17 cellular contexts compared by ENCODE assay signal in the genomic region with DNA sequence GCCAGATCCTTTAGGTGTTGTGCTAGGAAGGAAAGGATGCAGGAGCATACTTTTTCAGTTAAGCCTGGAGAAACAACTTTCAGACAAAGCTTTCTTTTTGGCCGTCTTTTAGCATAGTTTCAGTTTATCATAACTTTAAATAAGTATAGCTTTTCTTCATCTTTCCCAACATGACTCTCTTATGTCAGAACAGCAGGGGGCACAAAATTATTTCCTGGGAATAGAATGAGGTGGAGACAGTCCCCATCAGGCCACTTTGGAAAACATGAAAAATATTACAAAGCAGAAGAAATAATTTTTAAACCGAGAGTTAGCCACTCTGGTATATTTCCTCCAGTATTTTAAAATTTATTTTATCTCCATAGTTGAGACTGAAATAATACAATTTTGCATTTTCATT.
DNase-seq lines count a peak whose midpoint lies in the region; ATAC-seq and TF ChIP-seq lines count a peak whose summit lies in the region.
"Had no signal": no experiment of that assay in that cellular context is flagged by ENCODE, and none has a peak within 500 bp of the region (broad histone marks: within the 10 kb centered on the region; RNA-seq: fewer than 3 reads in every experiment).

No MANE protein-coding gene starts in this region.

- TF ChIP-seq CTCF in hepatocyte (IDR thresholded peaks at IDR 0.05; ENCODE audit: poor library complexity), result peak; percentile 31
- no peak for TF ChIP-seq CTCF in nephron progenitor cell (IDR thresholded peaks at IDR 0.05)
- peak; percentile 7 for TF ChIP-seq CTCF in upper lobe of right lung (IDR thresholded peaks at IDR 0.05)

- H3K9me2 ChIP-seq in hepatocyte (replicated peaks; ENCODE audit: insufficient read depth), result no peaks in the 10 kb centered on the region
- H3K9me2 ChIP-seq: SK-N-SH had no signal

- H4K20me1 ChIP-seq in hepatocyte (ENCODE audit: insufficient read depth, poor library complexity, severe bottlenecking), result no peaks in the 10 kb centered on the region
- H4K20me1 ChIP-seq: BLaER1 had no signal

- DNase-seq in M059J (ENCODE audit: low read depth) (peak; percentile 2), hepatocyte (ENCODE audit: low spot score) (no peak), nephron progenitor cell (no peak), upper lobe of right lung (no peak), cerebellar cortex (ENCODE audit: low spot score) (no peak)
- no peak for DNase-seq in stimulated activated naive CD4-positive, alpha-beta T cell treated with Interleukin-2 at 50 U/mL for 16 hours (lab: John Stamatoyannopoulos, UW)
- DNase-seq: GDM1, NCI-H1417 treated with DMSO at 0.1 percent for 48 hours, NCI-H2029, NCI-H2171, NCI-H446, NCI-H69, Right ventricle myocardium superior, SK-N-SH had no signal

- peak overlapping the region; percentile 55 for H3K27ac Mint-ChIP-seq in nephron progenitor cell

- H3K27me3 ChIP-seq in hepatocyte (no peaks in the 10 kb centered on the region), upper lobe of right lung (no peaks in the 10 kb centered on the region)
- H3K27me3 ChIP-seq: BLaER1 had no signal

- H3K4me1 ChIP-seq in hepatocyte (ENCODE audit: insufficient read depth) (no peaks in the 10 kb centered on the region), upper lobe of right lung (no peaks in the 10 kb centered on the region)
- H3K4me1 ChIP-seq: A549, BLaER1 had no signal

- H3K4me3 Mint-ChIP-seq in nephron progenitor cell, result no peak overlapping the region

- H3K9me3 ChIP-seq in hepatocyte (ENCODE audit: low read depth) (no peaks in the 10 kb centered on the region), upper lobe of right lung (no peaks in the 10 kb centered on the region)
- H3K9me3 ChIP-seq: A549, BLaER1, SK-N-SH had no signal

- ATAC-seq in upper lobe of right lung (no peak), HG02884 (IDR thresholded peaks at IDR 0.05; ENCODE audit: unreplicated experiment) (no peak)
- ATAC-seq: A549 had no signal

- no peak overlapping the region for H3K4me2 ChIP-seq in hepatocyte
- H3K4me2 ChIP-seq: A549, BLaER1, SK-N-SH had no signal

- H3K79me2 ChIP-seq in hepatocyte, result no peaks in the 10 kb centered on the region

- H2AFZ ChIP-seq in hepatocyte, result no peak overlapping the region

- no peaks in the 10 kb centered on the region for H3K4me1 Mint-ChIP-seq in nephron progenitor cell

- intact Hi-C loops in upper lobe of right lung (cut with DNase I), result no loop called here

- H3K4me3 ChIP-seq in hepatocyte (no peak overlapping the region), upper lobe of right lung (no peak overlapping the region)
- H3K4me3 ChIP-seq: A549, BLaER1 had no signal

- H3K36me3 ChIP-seq in hepatocyte (replicated peaks; ENCODE audit: insufficient read depth, low read depth) (no peaks in the 10 kb centered on the region), upper lobe of right lung (no peaks in the 10 kb centered on the region)
- H3K36me3 ChIP-seq: BLaER1 had no signal

- no peaks in the 10 kb centered on the region for H3K36me3 Mint-ChIP-seq in nephron progenitor cell (ENCODE audit: low read depth)

- 79% methylated on average over 2 of the region's 2 CpGs for WGBS in hepatocyte (ENCODE audit: low lambda C conversion rate, missing lambda C conversion rate)

- H3K27ac ChIP-seq in hepatocyte, result no peak overlapping the region
- H3K27ac ChIP-seq in upper lobe of right lung, result no peak overlapping the region
- H3K27ac ChIP-seq: A549, BLaER1 had no signal

- peaks cover 7% of the 10 kb centered on the region for H3K27me3 Mint-ChIP-seq in nephron progenitor cell (ENCODE audit: low read depth, poor library complexity)

- no peaks in the 10 kb centered on the region for H3K9me3 Mint-ChIP-seq in nephron progenitor cell
